8 cellular contexts compared by ENCODE assay signal in the genomic region with DNA sequence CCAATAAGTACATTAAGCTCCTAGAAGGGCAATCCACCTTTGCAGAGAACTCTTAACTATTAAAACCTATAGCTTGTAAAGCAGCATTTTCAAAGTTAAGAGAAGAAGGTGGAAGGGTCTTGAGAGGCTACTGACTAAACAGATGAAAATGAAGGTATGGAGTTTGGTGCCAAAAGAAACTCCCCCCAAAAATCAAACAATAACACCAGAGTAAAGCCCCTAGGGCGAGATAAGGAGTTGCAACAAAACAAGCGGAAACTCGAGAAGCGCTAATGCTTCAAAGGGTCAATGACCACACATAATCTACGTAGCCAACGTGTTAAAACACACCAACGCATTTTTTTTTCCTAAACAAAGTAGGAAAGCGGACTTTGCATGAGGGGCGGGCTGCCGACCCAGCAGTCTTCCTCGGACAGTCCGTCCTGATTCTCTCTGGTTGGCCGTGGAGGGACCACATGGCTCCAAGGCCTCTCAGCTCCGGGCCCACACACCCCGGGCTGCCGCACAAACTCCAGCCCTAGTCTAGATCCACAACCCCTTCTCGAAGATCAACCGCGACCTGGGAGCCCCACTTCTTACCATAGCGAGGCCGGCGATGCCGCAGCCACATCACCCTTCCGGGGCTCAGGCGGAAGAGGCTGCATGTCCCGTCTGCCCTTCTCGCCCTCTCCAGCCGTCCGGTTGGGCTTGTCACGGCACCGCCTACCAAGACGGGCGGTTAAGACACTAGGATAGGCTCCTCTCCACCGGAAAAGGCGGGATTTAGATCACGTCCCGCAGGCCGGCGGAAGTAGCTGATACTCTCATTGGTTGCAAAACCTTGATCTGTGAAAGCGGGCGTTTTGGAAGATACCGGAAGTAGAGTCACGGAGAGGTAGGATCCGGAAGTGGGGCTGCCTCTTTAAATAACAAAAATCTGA. TPM values are rescaled to one million over a fixed set of nuclear protein-coding genes. Genes with fewer than 3 reads are reported as not detected.
DNase-seq lines count a peak whose midpoint lies in the region; ATAC-seq and TF ChIP-seq lines count a peak whose summit lies in the region.

A gene with protein sequence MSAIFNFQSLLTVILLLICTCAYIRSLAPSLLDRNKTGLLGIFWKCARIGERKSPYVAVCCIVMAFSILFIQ (minus strand): TSS at position 653 of the 920 bp plus-strand sequence. CDS start 71 bp downstream, at position 582.
A gene (plus strand): TSS at position 806 of the 920 bp plus-strand sequence. CDS start 27,373 bp downstream, outside the sequence.

- DNase-seq in GM13977 (ENCODE audit: low spot score), result peak; percentile 86
- peak; percentile 93 for DNase-seq in NCI-H1694 (lab: John Stamatoyannopoulos, UW)
- DNase-seq in amniotic stem cell (lab: John Stamatoyannopoulos, UW), result peak; percentile 98
- DNase-seq in left cardiac atrium, result peak; percentile 98
- DNase-seq in posterior vena cava (ENCODE audit: low spot score), result peak; percentile 99
- DNase-seq in upper lobe of right lung, result peak; percentile 97

- no peak for TF ChIP-seq CTCF in GM13977 (IDR thresholded peaks at IDR 0.05; ENCODE audit: extremely low read depth, insufficient read depth, missing control alignments)
- TF ChIP-seq CTCF in upper lobe of right lung (IDR thresholded peaks at IDR 0.05), result no peak

- H3K4me1 Mint-ChIP-seq in T-helper 1 cell treated with Interleukin-12 subunit alpha and Interleukin-12 subunit beta and Interleukin-4 antibody, amounts not matched to agents 30 μg/mL and 1 μg/mL, for 36 hours (ENCODE audit: low read depth), result peaks cover 32% of the 10 kb centered on the region

- H3K36me3 ChIP-seq in upper lobe of right lung, result no peaks in the 10 kb centered on the region

- peak within 1 kb of the TSS; percentile 63 for H3K4me3 ChIP-seq in upper lobe of right lung

- H3K27ac ChIP-seq in upper lobe of right lung, result peak within 1 kb of the TSS; percentile 91

- peaks cover 16% of the 10 kb centered on the region for H3K4me1 ChIP-seq in upper lobe of right lung

- no peaks in the 10 kb centered on the region for H3K27me3 ChIP-seq in upper lobe of right lung

- no peaks in the 10 kb centered on the region for H3K9me3 Mint-ChIP-seq in T-helper 1 cell treated with Interleukin-12 subunit alpha and Interleukin-12 subunit beta and Interleukin-4 antibody, amounts not matched to agents 30 μg/mL and 1 μg/mL, for 36 hours

- ATAC-seq in HG02884 (IDR thresholded peaks at IDR 0.05; ENCODE audit: unreplicated experiment) (peak; percentile 98), left cardiac atrium (peak; percentile 100), upper lobe of right lung (peak; percentile 100)

- H3K4me3 Mint-ChIP-seq in T-helper 1 cell treated with Interleukin-12 subunit alpha and Interleukin-12 subunit beta and Interleukin-4 antibody, amounts not matched to agents 30 μg/mL and 1 μg/mL, for 36 hours, result peak within 1 kb of the TSS; percentile 98

- peak within 1 kb of the TSS; percentile 97 for H3K27ac Mint-ChIP-seq in T-helper 1 cell treated with Interleukin-12 subunit alpha and Interleukin-12 subunit beta and Interleukin-4 antibody, amounts not matched to agents 30 μg/mL and 1 μg/mL, for 36 hours

- H3K9me3 ChIP-seq in upper lobe of right lung, result no peaks in the 10 kb centered on the region

- no peaks in the 10 kb centered on the region for H3K27me3 Mint-ChIP-seq in T-helper 1 cell treated with Interleukin-12 subunit alpha and Interleukin-12 subunit beta and Interleukin-4 antibody, amounts not matched to agents 30 μg/mL and 1 μg/mL, for 36 hours (ENCODE audit: low read depth)

- H3K36me3 Mint-ChIP-seq in T-helper 1 cell treated with Interleukin-12 subunit alpha and Interleukin-12 subunit beta and Interleukin-4 antibody, amounts not matched to agents 30 μg/mL and 1 μg/mL, for 36 hours (ENCODE audit: low read depth), result peaks cover 21% of the 10 kb centered on the region

- in situ Hi-C loops in GM13977 (cut with MboI; ENCODE audit: low pct_unique_long_range_greater_than_20kb, low sequenced_read_pairs, unreplicated experiment), result no loop called here

- intact Hi-C loops in left cardiac atrium (cut with DNase I), result no loop called here
- intact Hi-C loops in posterior vena cava (cut with DNase I), result no loop called here
- intact Hi-C loops in upper lobe of right lung (cut with DNase I), result no loop called here

RNA-seq across cellular contexts. Expression of the first gene that starts in this region (rescaled TPM):
- total RNA-seq in left cardiac atrium (10 to 100 TPM; 59.4 to 69.2 TPM), posterior vena cava (10 to 100 TPM; 72.1 to 72.6 TPM), upper lobe of right lung (92.8 TPM)

RNA-seq across cellular contexts. Expression of the second gene that starts in this region (rescaled TPM):
- total RNA-seq in left cardiac atrium, result 10 to 100 TPM in 1 of 2 donors, 1 to 10 TPM in 1; 4.8 to 12.3 TPM
- total RNA-seq in posterior vena cava, result 1 to 10 TPM; 8.4 to 9.1 TPM
- total RNA-seq in upper lobe of right lung, result 5.9 TPM

Comparison
In these comparisons a context has a peak if more than half of its experiments do, and no peak if none do; other contexts are left out.
1. Peak in every context shown above with its lines: DNase-seq, ATAC-seq, H3K4me3 ChIP-seq and H3K27ac ChIP-seq.